8 cellular contexts compared by ENCODE assay signal in genomic region chr20:31603822-31604566, GRCh38. TPM values are rescaled to one million over a fixed set of nuclear protein-coding genes. Genes with fewer than 3 reads are reported as not detected.
A peak's percentile ranks its signal among the peaks of the same experiment; 100 is the strongest.
DNase-seq lines count a peak whose midpoint lies in the region; ATAC-seq and TF ChIP-seq lines count a peak whose summit lies in the region.

No MANE protein-coding gene starts in this region.

- H3K79me2 ChIP-seq in mammary epithelial cell (ENCODE audit: insufficient read depth, low read length): peaks cover 25% of the 10 kb centered on the region

- peak overlapping the region; percentile 70 for H3K9ac ChIP-seq in mammary epithelial cell (ENCODE audit: insufficient read depth, low read length)
- H3K9ac ChIP-seq in skeletal muscle satellite cell (ENCODE audit: low read depth, low read length): peak overlapping the region; percentile 98

- no peak for TF ChIP-seq CTCF in WI38 (IDR thresholded peaks at IDR 0.05; ENCODE audit: low read depth, low read length)
- TF ChIP-seq CTCF in mammary epithelial cell (conservative IDR thresholded peaks at IDR 0.05 in 1 of 2, IDR thresholded peaks at IDR 0.05 in 1 of 2; ENCODE audit: extremely low read depth in 1 of 2, insufficient read depth in 1 of 2, low read depth in 1 of 2, low read length in 2 of 2): no peak

- H3K27ac ChIP-seq in mammary epithelial cell (ENCODE audit: insufficient read depth, low read depth, low read length): peak overlapping the region; percentile 85

- H3K9me3 ChIP-seq in mammary epithelial cell (replicated peaks; ENCODE audit: insufficient read depth, low read length) (no peaks in the 10 kb centered on the region), skeletal muscle satellite cell (replicated peaks; ENCODE audit: low read length) (no peaks in the 10 kb centered on the region)

- dilution Hi-C loops in mammary epithelial cell (cut with HindIII; ENCODE audit: low sequenced_read_pairs): no loop called here

- H3K36me3 ChIP-seq in mammary epithelial cell (ENCODE audit: insufficient read depth, low read length) (no peaks in the 10 kb centered on the region), skeletal muscle satellite cell (ENCODE audit: insufficient read depth, low read length) (peaks cover 19% of the 10 kb centered on the region)

- H3K27me3 ChIP-seq in mammary epithelial cell (ENCODE audit: insufficient read depth, low read length) (no peaks in the 10 kb centered on the region), skeletal muscle satellite cell (ENCODE audit: control insufficient read depth, insufficient read depth, low read length) (no peaks in the 10 kb centered on the region)

- H3K4me1 ChIP-seq in mammary epithelial cell (ENCODE audit: insufficient read depth, low read length) (peaks cover 49% of the 10 kb centered on the region), skeletal muscle satellite cell (ENCODE audit: control insufficient read depth, insufficient read depth, low read length) (peaks cover 36% of the 10 kb centered on the region)

- intact Hi-C loops in mammary epithelial cell (cut with micrococcal nuclease): no loop called here

- peak; percentile 99 for DNase-seq in NCI-H226
- peak; percentile 89 for DNase-seq in mammary epithelial cell
- DNase-seq in iPS-NIHi11 (ENCODE audit: low spot score): peak; percentile 86

- WGBS in mammary epithelial cell (ENCODE audit: low coverage, missing lambda C conversion rate): 18% methylated on average over 41 of the region's 43 CpGs

- H2AFZ ChIP-seq in mammary epithelial cell (ENCODE audit: low read depth, low read length): peak overlapping the region; percentile 57

- H4K20me1 ChIP-seq in mammary epithelial cell (ENCODE audit: insufficient read depth, low read length): no peaks in the 10 kb centered on the region

- ATAC-seq in HG03045 (IDR thresholded peaks at IDR 0.05; ENCODE audit: unreplicated experiment) (peak; percentile 44), HG02571 (IDR thresholded peaks at IDR 0.05; ENCODE audit: unreplicated experiment) (no peak)

- no TSS peak for BruUV-seq in mammary epithelial cell (replicated peaks; lab: Mats Ljungman, UMichigan)

- in situ Hi-C loops in mammary epithelial cell (cut with MboI; ENCODE audit: low sequenced_read_pairs in 2 of 2): no loop called here

- peak overlapping the region; percentile 83 for H3K4me2 ChIP-seq in mammary epithelial cell (ENCODE audit: insufficient read depth, low read depth, low read length)
- H3K4me2 ChIP-seq in skeletal muscle satellite cell (ENCODE audit: low read length): peak overlapping the region; percentile 89

- CTCF ChIA-PET in mammary epithelial cell (lab: Charles Lee; ENCODE audit: low non-redundant PET): interaction anchor here (0.6 to 0.7 kb wide), 3 partner anchors 35 to 218 kb away, joined by 3 to 7 read pairs (median 3); no protein-coding TSS in a partner anchor

- H3K4me3 ChIP-seq in GM08714 (ENCODE audit: low read length): peak overlapping the region; percentile 69; the same call in 1 of the 2 replicates
- peak overlapping the region; percentile 69 for H3K4me3 ChIP-seq in WI38 (ENCODE audit: low read depth, low read length)
- peak overlapping the region; percentile 37 to 95 (median 92) for H3K4me3 ChIP-seq in mammary epithelial cell (replicated peaks in 1 of 3; ENCODE audit: insufficient read depth in 1 of 3, low read depth in 2 of 3, low read length in 3 of 3)
- H3K4me3 ChIP-seq in skeletal muscle satellite cell (ENCODE audit: low read length): peak overlapping the region; percentile 96

RNA-seq across cellular contexts. Expression of gene ID1, which starts 1.1 kb away (rescaled TPM):
- total RNA-seq in mammary epithelial cell: 10 to 100 TPM; 66.2 to 86.1 TPM
- polyA plus RNA-seq in mammary epithelial cell: 206 TPM
- polyA minus RNA-seq in mammary epithelial cell: 20.0 TPM
- 159 and 207 TPM in 2 replicates for total RNA-seq in skeletal muscle satellite cell (2012; rRNA removed)

RNA-seq across cellular contexts. Expression of gene COX4I2, which starts 33.7 kb away (rescaled TPM):
- total RNA-seq in mammary epithelial cell: not detected
- not detected for polyA plus RNA-seq in mammary epithelial cell
- polyA minus RNA-seq in mammary epithelial cell: not detected
- total RNA-seq in skeletal muscle satellite cell (2012; rRNA removed): 0.44 and 0.76 TPM in 2 replicates
